In the genomic region with DNA sequence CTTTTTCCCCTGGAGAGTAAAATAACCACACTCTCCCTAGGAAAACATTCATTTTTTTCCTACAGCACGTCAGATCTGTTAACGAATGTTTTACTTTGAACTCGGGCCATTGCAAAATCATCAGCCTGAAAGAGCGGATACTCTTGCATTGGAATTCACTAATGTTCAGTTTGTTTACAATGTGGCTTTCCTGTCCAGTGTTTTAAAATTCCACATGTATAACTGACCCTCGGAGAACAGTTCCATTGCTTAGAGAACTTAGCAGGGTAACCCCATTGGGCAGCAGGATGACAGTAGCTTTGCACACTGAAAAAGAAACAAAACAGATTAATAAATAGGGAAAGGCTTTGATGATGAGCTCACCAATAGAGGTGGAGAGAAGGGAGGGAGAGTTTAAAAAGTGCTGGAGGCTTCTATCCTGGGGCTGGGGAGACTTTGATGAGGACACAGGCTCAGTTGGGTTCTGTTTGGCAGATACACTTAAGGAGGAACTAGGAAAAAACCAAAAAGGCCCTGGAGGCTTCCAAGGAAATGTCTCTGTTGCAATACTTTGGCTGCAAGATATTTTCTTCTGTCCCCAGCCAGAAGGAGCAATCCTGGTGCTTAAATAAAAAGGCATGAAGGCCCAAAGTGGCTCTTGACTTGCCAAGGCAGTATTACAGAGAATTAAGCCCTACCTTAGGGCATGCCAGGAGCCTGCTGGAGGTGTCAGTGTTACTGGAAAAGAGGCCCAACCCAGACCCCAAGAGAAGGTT, we compare ENCODE assay signal across 1 cellular context.
TF ChIP-seq lines count a peak whose summit lies in the region.

No MANE protein-coding gene starts in this region.

TF ChIP-seq in HepG2, 621 proteins besides CTCF, POLR2A, EP300 and RAD21 (continued from another document and continues in another):
- TF ChIP-seq, protein P1, sequence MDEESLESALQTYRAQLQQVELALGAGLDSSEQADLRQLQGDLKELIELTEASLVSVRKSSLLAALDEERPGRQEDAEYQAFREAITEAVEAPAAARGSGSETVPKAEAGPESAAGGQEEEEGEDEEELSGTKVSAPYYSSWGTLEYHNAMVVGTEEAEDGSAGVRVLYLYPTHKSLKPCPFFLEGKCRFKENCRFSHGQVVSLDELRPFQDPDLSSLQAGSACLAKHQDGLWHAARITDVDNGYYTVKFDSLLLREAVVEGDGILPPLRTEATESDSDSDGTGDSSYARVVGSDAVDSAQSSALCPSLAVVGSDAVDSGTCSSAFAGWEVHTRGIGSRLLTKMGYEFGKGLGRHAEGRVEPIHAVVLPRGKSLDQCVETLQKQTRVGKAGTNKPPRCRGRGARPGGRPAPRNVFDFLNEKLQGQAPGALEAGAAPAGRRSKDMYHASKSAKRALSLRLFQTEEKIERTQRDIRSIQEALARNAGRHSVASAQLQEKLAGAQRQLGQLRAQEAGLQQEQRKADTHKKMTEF (CRISPR knock-in tag; IDR thresholded peaks at IDR 0.05): no peak
- TF ChIP-seq ZNF333 (CRISPR knock-in tag; IDR thresholded peaks at IDR 0.05; ENCODE audit: borderline replicate concordance) (no peak), ZNF501 (CRISPR knock-in tag; IDR thresholded peaks at IDR 0.05) (no peak), U2AF1 (optimal IDR thresholded peaks at IDR 0.05; ENCODE audit: low read depth, low read length) (no peak), PRPF4 (IDR thresholded peaks at IDR 0.05; ENCODE audit: low read depth, low read length, poor library complexity, severe bottlenecking) (no peak), ZNF34 (CRISPR knock-in tag; IDR thresholded peaks at IDR 0.05; ENCODE audit: borderline replicate concordance) (no peak), SMARCC2 (IDR thresholded peaks at IDR 0.05) (no peak), PHF5A (CRISPR knock-in tag; IDR thresholded peaks at IDR 0.05; ENCODE audit: low read depth, unreplicated experiment) (no peak), ZNF207 (IDR thresholded peaks at IDR 0.05; ENCODE audit: borderline replicate concordance) (no peak), ZFP37 (CRISPR knock-in tag; IDR thresholded peaks at IDR 0.05; ENCODE audit: borderline replicate concordance) (no peak), HNF4A (CRISPR knock-in tag; IDR thresholded peaks at IDR 0.05) (peak; percentile 7; the same call in 1 of the 2 replicates), CEBPG (CRISPR knock-in tag; IDR thresholded peaks at IDR 0.05) (peak; percentile 57; the same call in 1 of the 2 replicates), BCL6 (CRISPR knock-in tag; IDR thresholded peaks at IDR 0.05) (0 out of 2 replicates have a peak, but pooled peaks have one; percentile 13), FOXA3 (CRISPR knock-in tag; IDR thresholded peaks at IDR 0.05) (peak; percentile 47), ZNF367 (CRISPR knock-in tag; IDR thresholded peaks at IDR 0.05; ENCODE audit: borderline replicate concordance) (no peak), CAMTA2 (CRISPR knock-in tag; IDR thresholded peaks at IDR 0.05; ENCODE audit: borderline replicate concordance) (no peak), ZNF569 (CRISPR knock-in tag; IDR thresholded peaks at IDR 0.05; ENCODE audit: borderline replicate concordance) (no peak), TCF7 (IDR thresholded peaks at IDR 0.05; ENCODE audit: low read depth) (peak; percentile 37; the same call in 1 of the 2 replicates), ZNF205 (CRISPR knock-in tag; IDR thresholded peaks at IDR 0.05) (peak; percentile 46; the same call in 1 of the 2 replicates)
- TF ChIP-seq, protein P2, sequence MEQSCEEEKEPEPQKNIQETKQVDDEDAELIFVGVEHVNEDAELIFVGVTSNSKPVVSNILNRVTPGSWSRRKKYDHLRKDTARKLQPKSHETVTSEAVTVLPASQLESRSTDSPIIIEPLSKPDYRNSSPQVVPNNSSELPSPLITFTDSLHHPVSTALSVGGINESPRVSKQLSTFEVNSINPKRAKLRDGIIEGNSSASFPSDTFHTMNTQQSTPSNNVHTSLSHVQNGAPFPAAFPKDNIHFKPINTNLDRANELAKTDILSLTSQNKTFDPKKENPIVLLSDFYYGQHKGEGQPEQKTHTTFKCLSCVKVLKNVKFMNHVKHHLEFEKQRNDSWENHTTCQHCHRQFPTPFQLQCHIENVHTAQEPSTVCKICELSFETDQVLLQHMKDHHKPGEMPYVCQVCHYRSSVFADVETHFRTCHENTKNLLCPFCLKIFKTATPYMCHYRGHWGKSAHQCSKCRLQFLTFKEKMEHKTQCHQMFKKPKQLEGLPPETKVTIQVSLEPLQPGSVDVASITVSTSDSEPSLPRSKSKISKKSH (CRISPR knock-in tag; IDR thresholded peaks at IDR 0.05; ENCODE audit: borderline replicate concordance): no peak
- TF ChIP-seq, protein P3, sequence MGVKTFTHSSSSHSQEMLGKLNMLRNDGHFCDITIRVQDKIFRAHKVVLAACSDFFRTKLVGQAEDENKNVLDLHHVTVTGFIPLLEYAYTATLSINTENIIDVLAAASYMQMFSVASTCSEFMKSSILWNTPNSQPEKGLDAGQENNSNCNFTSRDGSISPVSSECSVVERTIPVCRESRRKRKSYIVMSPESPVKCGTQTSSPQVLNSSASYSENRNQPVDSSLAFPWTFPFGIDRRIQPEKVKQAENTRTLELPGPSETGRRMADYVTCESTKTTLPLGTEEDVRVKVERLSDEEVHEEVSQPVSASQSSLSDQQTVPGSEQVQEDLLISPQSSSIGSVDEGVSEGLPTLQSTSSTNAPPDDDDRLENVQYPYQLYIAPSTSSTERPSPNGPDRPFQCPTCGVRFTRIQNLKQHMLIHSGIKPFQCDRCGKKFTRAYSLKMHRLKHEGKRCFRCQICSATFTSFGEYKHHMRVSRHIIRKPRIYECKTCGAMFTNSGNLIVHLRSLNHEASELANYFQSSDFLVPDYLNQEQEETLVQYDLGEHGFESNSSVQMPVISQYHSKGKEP (CRISPR knock-in tag; IDR thresholded peaks at IDR 0.05): no peak
- TF ChIP-seq, protein P4, sequence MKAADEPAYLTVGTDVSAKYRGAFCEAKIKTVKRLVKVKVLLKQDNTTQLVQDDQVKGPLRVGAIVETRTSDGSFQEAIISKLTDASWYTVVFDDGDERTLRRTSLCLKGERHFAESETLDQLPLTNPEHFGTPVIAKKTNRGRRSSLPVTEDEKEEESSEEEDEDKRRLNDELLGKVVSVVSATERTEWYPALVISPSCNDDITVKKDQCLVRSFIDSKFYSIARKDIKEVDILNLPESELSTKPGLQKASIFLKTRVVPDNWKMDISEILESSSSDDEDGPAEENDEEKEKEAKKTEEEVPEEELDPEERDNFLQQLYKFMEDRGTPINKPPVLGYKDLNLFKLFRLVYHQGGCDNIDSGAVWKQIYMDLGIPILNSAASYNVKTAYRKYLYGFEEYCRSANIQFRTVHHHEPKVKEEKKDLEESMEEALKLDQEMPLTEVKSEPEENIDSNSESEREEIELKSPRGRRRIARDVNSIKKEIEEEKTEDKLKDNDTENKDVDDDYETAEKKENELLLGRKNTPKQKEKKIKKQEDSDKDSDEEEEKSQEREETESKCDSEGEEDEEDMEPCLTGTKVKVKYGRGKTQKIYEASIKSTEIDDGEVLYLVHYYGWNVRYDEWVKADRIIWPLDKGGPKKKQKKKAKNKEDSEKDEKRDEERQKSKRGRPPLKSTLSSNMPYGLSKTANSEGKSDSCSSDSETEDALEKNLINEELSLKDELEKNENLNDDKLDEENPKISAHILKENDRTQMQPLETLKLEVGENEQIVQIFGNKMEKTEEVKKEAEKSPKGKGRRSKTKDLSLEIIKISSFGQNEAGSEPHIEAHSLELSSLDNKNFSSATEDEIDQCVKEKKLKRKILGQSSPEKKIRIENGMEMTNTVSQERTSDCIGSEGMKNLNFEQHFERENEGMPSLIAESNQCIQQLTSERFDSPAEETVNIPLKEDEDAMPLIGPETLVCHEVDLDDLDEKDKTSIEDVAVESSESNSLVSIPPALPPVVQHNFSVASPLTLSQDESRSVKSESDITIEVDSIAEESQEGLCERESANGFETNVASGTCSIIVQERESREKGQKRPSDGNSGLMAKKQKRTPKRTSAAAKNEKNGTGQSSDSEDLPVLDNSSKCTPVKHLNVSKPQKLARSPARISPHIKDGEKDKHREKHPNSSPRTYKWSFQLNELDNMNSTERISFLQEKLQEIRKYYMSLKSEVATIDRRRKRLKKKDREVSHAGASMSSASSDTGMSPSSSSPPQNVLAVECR (CRISPR knock-in tag; IDR thresholded peaks at IDR 0.05; ENCODE audit: borderline replicate concordance): no peak
- TF ChIP-seq, protein P5, sequence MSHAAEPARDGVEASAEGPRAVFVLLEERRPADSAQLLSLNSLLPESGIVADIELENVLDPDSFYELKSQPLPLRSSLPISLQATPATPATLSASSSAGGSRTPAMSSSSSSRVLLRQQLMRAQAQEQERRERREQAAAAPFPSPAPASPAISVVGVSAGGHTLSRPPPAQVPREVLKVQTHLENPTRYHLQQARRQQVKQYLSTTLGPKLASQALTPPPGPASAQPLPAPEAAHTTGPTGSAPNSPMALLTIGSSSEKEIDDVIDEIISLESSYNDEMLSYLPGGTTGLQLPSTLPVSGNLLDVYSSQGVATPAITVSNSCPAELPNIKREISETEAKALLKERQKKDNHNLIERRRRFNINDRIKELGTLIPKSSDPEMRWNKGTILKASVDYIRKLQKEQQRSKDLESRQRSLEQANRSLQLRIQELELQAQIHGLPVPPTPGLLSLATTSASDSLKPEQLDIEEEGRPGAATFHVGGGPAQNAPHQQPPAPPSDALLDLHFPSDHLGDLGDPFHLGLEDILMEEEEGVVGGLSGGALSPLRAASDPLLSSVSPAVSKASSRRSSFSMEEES (CRISPR knock-in tag; IDR thresholded peaks at IDR 0.05): no peak
- TF ChIP-seq, protein P6, sequence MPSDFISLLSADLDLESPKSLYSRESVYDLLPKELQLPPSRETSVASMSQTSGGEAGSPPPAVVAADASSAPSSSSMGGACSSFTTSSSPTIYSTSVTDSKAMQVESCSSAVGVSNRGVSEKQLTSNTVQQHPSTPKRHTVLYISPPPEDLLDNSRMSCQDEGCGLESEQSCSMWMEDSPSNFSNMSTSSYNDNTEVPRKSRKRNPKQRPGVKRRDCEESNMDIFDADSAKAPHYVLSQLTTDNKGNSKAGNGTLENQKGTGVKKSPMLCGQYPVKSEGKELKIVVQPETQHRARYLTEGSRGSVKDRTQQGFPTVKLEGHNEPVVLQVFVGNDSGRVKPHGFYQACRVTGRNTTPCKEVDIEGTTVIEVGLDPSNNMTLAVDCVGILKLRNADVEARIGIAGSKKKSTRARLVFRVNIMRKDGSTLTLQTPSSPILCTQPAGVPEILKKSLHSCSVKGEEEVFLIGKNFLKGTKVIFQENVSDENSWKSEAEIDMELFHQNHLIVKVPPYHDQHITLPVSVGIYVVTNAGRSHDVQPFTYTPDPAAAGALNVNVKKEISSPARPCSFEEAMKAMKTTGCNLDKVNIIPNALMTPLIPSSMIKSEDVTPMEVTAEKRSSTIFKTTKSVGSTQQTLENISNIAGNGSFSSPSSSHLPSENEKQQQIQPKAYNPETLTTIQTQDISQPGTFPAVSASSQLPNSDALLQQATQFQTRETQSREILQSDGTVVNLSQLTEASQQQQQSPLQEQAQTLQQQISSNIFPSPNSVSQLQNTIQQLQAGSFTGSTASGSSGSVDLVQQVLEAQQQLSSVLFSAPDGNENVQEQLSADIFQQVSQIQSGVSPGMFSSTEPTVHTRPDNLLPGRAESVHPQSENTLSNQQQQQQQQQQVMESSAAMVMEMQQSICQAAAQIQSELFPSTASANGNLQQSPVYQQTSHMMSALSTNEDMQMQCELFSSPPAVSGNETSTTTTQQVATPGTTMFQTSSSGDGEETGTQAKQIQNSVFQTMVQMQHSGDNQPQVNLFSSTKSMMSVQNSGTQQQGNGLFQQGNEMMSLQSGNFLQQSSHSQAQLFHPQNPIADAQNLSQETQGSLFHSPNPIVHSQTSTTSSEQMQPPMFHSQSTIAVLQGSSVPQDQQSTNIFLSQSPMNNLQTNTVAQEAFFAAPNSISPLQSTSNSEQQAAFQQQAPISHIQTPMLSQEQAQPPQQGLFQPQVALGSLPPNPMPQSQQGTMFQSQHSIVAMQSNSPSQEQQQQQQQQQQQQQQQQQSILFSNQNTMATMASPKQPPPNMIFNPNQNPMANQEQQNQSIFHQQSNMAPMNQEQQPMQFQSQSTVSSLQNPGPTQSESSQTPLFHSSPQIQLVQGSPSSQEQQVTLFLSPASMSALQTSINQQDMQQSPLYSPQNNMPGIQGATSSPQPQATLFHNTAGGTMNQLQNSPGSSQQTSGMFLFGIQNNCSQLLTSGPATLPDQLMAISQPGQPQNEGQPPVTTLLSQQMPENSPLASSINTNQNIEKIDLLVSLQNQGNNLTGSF (CRISPR knock-in tag; IDR thresholded peaks at IDR 0.05): no peak
- TF ChIP-seq, protein P7, sequence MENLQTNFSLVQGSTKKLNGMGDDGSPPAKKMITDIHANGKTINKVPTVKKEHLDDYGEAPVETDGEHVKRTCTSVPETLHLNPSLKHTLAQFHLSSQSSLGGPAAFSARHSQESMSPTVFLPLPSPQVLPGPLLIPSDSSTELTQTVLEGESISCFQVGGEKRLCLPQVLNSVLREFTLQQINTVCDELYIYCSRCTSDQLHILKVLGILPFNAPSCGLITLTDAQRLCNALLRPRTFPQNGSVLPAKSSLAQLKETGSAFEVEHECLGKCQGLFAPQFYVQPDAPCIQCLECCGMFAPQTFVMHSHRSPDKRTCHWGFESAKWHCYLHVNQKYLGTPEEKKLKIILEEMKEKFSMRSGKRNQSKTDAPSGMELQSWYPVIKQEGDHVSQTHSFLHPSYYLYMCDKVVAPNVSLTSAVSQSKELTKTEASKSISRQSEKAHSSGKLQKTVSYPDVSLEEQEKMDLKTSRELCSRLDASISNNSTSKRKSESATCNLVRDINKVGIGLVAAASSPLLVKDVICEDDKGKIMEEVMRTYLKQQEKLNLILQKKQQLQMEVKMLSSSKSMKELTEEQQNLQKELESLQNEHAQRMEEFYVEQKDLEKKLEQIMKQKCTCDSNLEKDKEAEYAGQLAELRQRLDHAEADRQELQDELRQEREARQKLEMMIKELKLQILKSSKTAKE (CRISPR knock-in tag; IDR thresholded peaks at IDR 0.05; ENCODE audit: borderline replicate concordance): no peak
- TF ChIP-seq, protein P8, sequence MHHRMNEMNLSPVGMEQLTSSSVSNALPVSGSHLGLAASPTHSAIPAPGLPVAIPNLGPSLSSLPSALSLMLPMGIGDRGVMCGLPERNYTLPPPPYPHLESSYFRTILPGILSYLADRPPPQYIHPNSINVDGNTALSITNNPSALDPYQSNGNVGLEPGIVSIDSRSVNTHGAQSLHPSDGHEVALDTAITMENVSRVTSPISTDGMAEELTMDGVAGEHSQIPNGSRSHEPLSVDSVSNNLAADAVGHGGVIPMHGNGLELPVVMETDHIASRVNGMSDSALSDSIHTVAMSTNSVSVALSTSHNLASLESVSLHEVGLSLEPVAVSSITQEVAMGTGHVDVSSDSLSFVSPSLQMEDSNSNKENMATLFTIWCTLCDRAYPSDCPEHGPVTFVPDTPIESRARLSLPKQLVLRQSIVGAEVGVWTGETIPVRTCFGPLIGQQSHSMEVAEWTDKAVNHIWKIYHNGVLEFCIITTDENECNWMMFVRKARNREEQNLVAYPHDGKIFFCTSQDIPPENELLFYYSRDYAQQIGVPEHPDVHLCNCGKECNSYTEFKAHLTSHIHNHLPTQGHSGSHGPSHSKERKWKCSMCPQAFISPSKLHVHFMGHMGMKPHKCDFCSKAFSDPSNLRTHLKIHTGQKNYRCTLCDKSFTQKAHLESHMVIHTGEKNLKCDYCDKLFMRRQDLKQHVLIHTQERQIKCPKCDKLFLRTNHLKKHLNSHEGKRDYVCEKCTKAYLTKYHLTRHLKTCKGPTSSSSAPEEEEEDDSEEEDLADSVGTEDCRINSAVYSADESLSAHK (CRISPR knock-in tag; IDR thresholded peaks at IDR 0.05; ENCODE audit: borderline replicate concordance): no peak
- TF ChIP-seq, protein P9, sequence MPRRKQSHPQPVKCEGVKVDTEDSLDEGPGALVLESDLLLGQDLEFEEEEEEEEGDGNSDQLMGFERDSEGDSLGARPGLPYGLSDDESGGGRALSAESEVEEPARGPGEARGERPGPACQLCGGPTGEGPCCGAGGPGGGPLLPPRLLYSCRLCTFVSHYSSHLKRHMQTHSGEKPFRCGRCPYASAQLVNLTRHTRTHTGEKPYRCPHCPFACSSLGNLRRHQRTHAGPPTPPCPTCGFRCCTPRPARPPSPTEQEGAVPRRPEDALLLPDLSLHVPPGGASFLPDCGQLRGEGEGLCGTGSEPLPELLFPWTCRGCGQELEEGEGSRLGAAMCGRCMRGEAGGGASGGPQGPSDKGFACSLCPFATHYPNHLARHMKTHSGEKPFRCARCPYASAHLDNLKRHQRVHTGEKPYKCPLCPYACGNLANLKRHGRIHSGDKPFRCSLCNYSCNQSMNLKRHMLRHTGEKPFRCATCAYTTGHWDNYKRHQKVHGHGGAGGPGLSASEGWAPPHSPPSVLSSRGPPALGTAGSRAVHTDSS (CRISPR knock-in tag; conservative IDR thresholded peaks at IDR 0.05): no peak
